Comparison of ENCODE assay signal across 8 cellular contexts in genomic region chr1:62438163-62438562, GRCh38. TPM values are rescaled to one million over a fixed set of nuclear protein-coding genes. Genes with fewer than 3 reads are reported as not detected.
DNase-seq lines count a peak whose midpoint lies in the region; ATAC-seq and TF ChIP-seq lines count a peak whose summit lies in the region.

No MANE protein-coding gene starts in this region.

- H3K27me3 Mint-ChIP-seq in CD14-positive monocyte (ENCODE audit: low read depth in 3 of 3) (peaks cover 0 to 2% (median 2%) of the 10 kb centered on the region in 3 donors), HFFc6 (ENCODE audit: insufficient read depth) (peaks cover 2% of the 10 kb centered on the region; the same call in 1 of the 2 replicates)
- no peaks in the 10 kb centered on the region for H3K27me3 Mint-ChIP-seq in stimulated activated naive B cell treated with anti-CD40 and anti-IgM and Interleukin-4, amounts not matched to agents 10 μg/mL and 1 μg/mL and 100 μg/mL, for 72 hours

- no peak for ATAC-seq in stimulated activated naive B cell treated with anti-CD40 and anti-IgM and Interleukin-4, amounts not matched to agents 10 μg/mL and 1 μg/mL and 100 μg/mL, for 72 hours (replicated peaks)
- ATAC-seq in HG03354 (IDR thresholded peaks at IDR 0.05; ENCODE audit: poor library complexity, severe bottlenecking, unreplicated experiment) (no peak), GM21447 (IDR thresholded peaks at IDR 0.05; ENCODE audit: unreplicated experiment) (no peak)

- H3K4me3 Mint-ChIP-seq in CD14-positive monocyte, result peak overlapping the region; percentile 91 to 97
- H3K4me3 Mint-ChIP-seq in HFFc6, result peak overlapping the region; percentile 91
- peak overlapping the region; percentile 94 to 98 for H3K4me3 Mint-ChIP-seq in stimulated activated naive B cell treated with anti-CD40 and anti-IgM and Interleukin-4, amounts not matched to agents 10 μg/mL and 1 μg/mL and 100 μg/mL, for 72 hours

- peak overlapping the region; percentile 75 for H3K9ac ChIP-seq in iPS-18a (ENCODE audit: low read length)

- TF ChIP-seq CTCF in CD14-positive monocyte (IDR thresholded peaks at IDR 0.05) (no peak), HFFc6 (IDR thresholded peaks at IDR 0.05) (no peak), WI38 (IDR thresholded peaks at IDR 0.05; ENCODE audit: low read depth, low read length) (no peak)

- DNase-seq in CD14-positive monocyte (ENCODE audit: low spot score), result no peak
- DNase-seq in HFFc6, result no peak
- DNase-seq in stimulated activated naive B cell treated with anti-CD40 and anti-IgM and Interleukin-4, amounts not matched to agents 10 μg/mL and 1 μg/mL and 100 μg/mL, for 72 hours, result no peak
- DNase-seq in LoVo (ENCODE audit: low spot score), result no peak

- peaks cover 29% of the 10 kb centered on the region for H3K36me3 ChIP-seq in iPS-18a (ENCODE audit: control insufficient read depth, low read depth, low read length)

- H3K4me1 Mint-ChIP-seq in CD14-positive monocyte (peaks cover 34% of the 10 kb centered on the region), HFFc6 (ENCODE audit: low read depth) (peaks cover 60% of the 10 kb centered on the region)
- H3K4me1 Mint-ChIP-seq in stimulated activated naive B cell treated with anti-CD40 and anti-IgM and Interleukin-4, amounts not matched to agents 10 μg/mL and 1 μg/mL and 100 μg/mL, for 72 hours, result peaks cover 20 to 41% of the 10 kb centered on the region in 2 donors

- no peak overlapping the region for H3K27ac ChIP-seq in iPS-18a (ENCODE audit: low read length)

- H3K9me3 ChIP-seq in iPS-18a (ENCODE audit: control insufficient read depth, low read depth, low read length), result no peaks in the 10 kb centered on the region

- no peaks in the 10 kb centered on the region for H3K9me3 Mint-ChIP-seq in CD14-positive monocyte
- H3K9me3 Mint-ChIP-seq in HFFc6, result no peaks in the 10 kb centered on the region
- H3K9me3 Mint-ChIP-seq in stimulated activated naive B cell treated with anti-CD40 and anti-IgM and Interleukin-4, amounts not matched to agents 10 μg/mL and 1 μg/mL and 100 μg/mL, for 72 hours, result peaks cover 2 to 6% of the 10 kb centered on the region in 2 donors

- peak overlapping the region in 5 of 7 donors; percentile 53 to 82 (median 79) for H3K27ac Mint-ChIP-seq in CD14-positive monocyte
- H3K27ac Mint-ChIP-seq in HFFc6, result peak overlapping the region; percentile 66
- peak overlapping the region; percentile 80 for H3K27ac Mint-ChIP-seq in stimulated activated naive B cell treated with anti-CD40 and anti-IgM and Interleukin-4, amounts not matched to agents 10 μg/mL and 1 μg/mL and 100 μg/mL, for 72 hours

- no peaks in the 10 kb centered on the region for H3K27me3 ChIP-seq in iPS-18a (ENCODE audit: control insufficient read depth, insufficient read depth, low read length)

- intact Hi-C loops in CD14-positive monocyte (cut with micrococcal nuclease), result loop anchor here (5.0 kb wide), 1 partner anchor 349 kb away; no protein-coding TSS in a partner anchor

- H3K36me3 Mint-ChIP-seq in CD14-positive monocyte (peaks cover 17 to 20% of the 10 kb centered on the region in 2 donors), HFFc6 (ENCODE audit: low read depth) (peaks cover 22% of the 10 kb centered on the region)
- peaks cover 13 to 35% of the 10 kb centered on the region in 2 donors for H3K36me3 Mint-ChIP-seq in stimulated activated naive B cell treated with anti-CD40 and anti-IgM and Interleukin-4, amounts not matched to agents 10 μg/mL and 1 μg/mL and 100 μg/mL, for 72 hours

- peak overlapping the region; percentile 94 for H3K4me3 ChIP-seq in WI38 (ENCODE audit: low read depth, low read length)
- H3K4me3 ChIP-seq in iPS-18a (ENCODE audit: low read length), result peak overlapping the region; percentile 90

- H3K4me1 ChIP-seq in iPS-18a (ENCODE audit: control insufficient read depth, low read depth, low read length), result peaks cover 6% of the 10 kb centered on the region

RNA-seq across cellular contexts. Expression of gene USP1, which starts 1.3 kb away (rescaled TPM):
- 10 to 100 TPM; 13.6 to 24.0 TPM for polyA plus RNA-seq in CD14-positive monocyte
- total RNA-seq in HFFc6 (2021; fragmentation: NEBNext Ultra II Directional; extraction: Animal tissue kit (Norgen Biotek cat#: 25700)), result 10 to 100 TPM; 15.0 to 30.9 (median 28.3) TPM
